Comparison of ENCODE assay signal across 27 cellular contexts in the genomic region with DNA sequence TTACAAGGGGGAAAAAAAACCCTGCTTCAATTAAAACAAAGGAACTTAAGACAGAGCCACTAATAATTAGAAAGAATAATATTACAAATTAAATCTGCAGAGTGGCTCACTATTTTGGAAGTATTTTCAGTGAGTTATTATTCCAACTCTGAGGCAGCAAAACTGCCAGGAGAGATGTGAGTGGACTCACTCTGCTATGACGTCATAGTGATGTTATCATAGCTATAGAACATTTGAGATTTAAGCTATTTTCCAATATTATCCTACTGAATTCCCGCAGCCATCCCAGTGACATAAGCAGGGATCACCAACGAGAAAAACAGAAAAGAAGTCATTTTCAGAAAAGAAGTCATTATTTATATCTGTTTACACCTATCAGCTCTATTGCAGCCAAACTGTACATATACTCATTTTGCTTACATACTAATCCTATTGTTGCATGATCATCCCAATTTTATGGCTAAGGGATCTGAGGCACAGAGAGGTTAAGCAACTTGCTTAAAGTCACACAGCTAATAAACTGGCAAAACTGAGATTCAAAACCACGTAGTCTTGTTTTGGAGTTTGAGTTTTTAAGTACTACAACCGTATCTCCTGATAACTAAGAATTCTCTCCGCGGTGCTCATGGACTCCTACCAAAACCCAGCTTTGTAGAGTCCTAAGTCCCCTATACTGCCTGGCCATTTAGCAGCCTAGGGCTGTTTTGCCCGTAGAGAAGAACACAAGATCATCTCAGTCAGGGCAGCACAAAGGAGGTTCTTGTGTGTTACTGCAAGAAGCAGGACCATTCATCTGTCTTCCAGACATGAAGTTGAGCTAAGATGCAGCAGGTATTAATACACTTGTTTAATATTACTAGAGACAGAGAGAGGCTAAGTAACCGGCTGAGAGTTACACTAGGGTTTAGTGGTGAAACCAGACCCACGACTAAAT.
A peak's percentile ranks its signal among the peaks of the same experiment; 100 is the strongest.
DNase-seq lines count a peak whose midpoint lies in the region; ATAC-seq, FAIRE-seq and TF ChIP-seq lines count a peak whose summit lies in the region.
"Had no signal": no experiment of that assay in that cellular context is flagged by ENCODE, and none has a peak within 500 bp of the region (broad histone marks: within the 10 kb centered on the region; RNA-seq: fewer than 3 reads in every experiment).

No MANE protein-coding gene starts in this region.

- H3K4me1 ChIP-seq in HepG2 (ENCODE audit: insufficient read depth, low read length) (no peaks in the 10 kb centered on the region), right lobe of liver (no peaks in the 10 kb centered on the region), GM12878 (ENCODE audit: control insufficient read depth, insufficient read depth, low read length) (0 out of 2 replicates have a peak, but pooled peaks cover 3% of the 10 kb centered on the region)
- H3K4me1 ChIP-seq: BLaER1, prostate gland had no signal

- SMC1A ChIA-PET in GM12878 (lab: Charles Lee; ENCODE audit: uncharacterized antibody, unreplicated experiment): interaction anchor here (1.1 to 7.5 kb wide), 10 partner anchors 10 to 53 kb away, joined by 3 to 54 read pairs (median 4); no protein-coding TSS in a partner anchor

- TF ChIP-seq RAD21 in HepG2 (CRISPR knock-in tag; IDR thresholded peaks at IDR 0.05): no peak
- TF ChIP-seq RAD21 in GM12878 (IDR thresholded peaks at IDR 0.05; ENCODE audit: insufficient read depth, low read depth, low read length): no peak

- no peaks in the 10 kb centered on the region for H3K9me3 Mint-ChIP-seq in activated naive CD4-positive, alpha-beta T cell treated with anti-CD3 and anti-CD28 coated beads, Interleukin-2, amount 10 ng/mL, durations not matched to agents 7 days and 5 days
- H3K9me3 Mint-ChIP-seq: activated T-cell treated with anti-CD3 and anti-CD28 coated beads, Interleukin-2, amount 50 U/mL, for 72 hours had no signal

- H3K27me3 ChIP-seq in HepG2 (ENCODE audit: control insufficient read depth in 1 of 2, insufficient read depth in 2 of 2, low read length in 2 of 2) (no peaks in the 10 kb centered on the region; a peak in 1 of 5 replicates), right lobe of liver (no peaks in the 10 kb centered on the region), GM12878 (replicated peaks in 1 of 2; ENCODE audit: control insufficient read depth in 2 of 2, insufficient read depth in 2 of 2, low read length in 1 of 2) (no peaks in the 10 kb centered on the region)
- H3K27me3 ChIP-seq: BLaER1, tibial nerve had no signal

- no peaks in the 10 kb centered on the region for H3K27me3 Mint-ChIP-seq in activated naive CD4-positive, alpha-beta T cell treated with anti-CD3 and anti-CD28 coated beads, Interleukin-2, amount 10 ng/mL, durations not matched to agents 7 days and 5 days
- H3K27me3 Mint-ChIP-seq: activated CD8-positive, alpha-beta memory T cell treated with anti-CD3 and anti-CD28 coated beads, Interleukin-2, amount 10 ng/mL, durations not matched to agents 7 days and 5 days had no signal

- no peak overlapping the region for H3K27ac Mint-ChIP-seq in activated naive CD4-positive, alpha-beta T cell treated with anti-CD3 and anti-CD28 coated beads, Interleukin-2, amount 10 ng/mL, durations not matched to agents 7 days and 5 days
- H3K27ac Mint-ChIP-seq: activated CD8-positive, alpha-beta memory T cell treated with anti-CD3 and anti-CD28 coated beads, Interleukin-2, amount 10 ng/mL, durations not matched to agents 7 days and 5 days; activated T-cell treated with anti-CD3 and anti-CD28 coated beads, Interleukin-2, amount 50 U/mL, for 72 hours had no signal

- H3K4me1 Mint-ChIP-seq in activated naive CD4-positive, alpha-beta T cell treated with anti-CD3 and anti-CD28 coated beads, Interleukin-2, amount 10 ng/mL, durations not matched to agents 7 days and 5 days: no peaks in the 10 kb centered on the region
- H3K4me1 Mint-ChIP-seq: activated CD8-positive, alpha-beta memory T cell treated with anti-CD3 and anti-CD28 coated beads, Interleukin-2, amount 10 ng/mL, durations not matched to agents 7 days and 5 days had no signal

- WGBS in HepG2 (ENCODE audit: low lambda C conversion rate): 14% methylated on average over 10 of the region's 10 CpGs
- WGBS in right lobe of liver (ENCODE audit: insufficient coverage, low coverage, low lambda C conversion rate, missing lambda C conversion rate): 63% methylated on average over 10 of the region's 10 CpGs
- WGBS in GM12878 (ENCODE audit: insufficient coverage, insufficient replicate concordance, low lambda C conversion rate, missing lambda C conversion rate): 72% methylated on average over 10 of the region's 10 CpGs

- H3K4me3 ChIP-seq in HepG2 (replicated peaks in 1 of 3; ENCODE audit: insufficient read depth in 1 of 3, low read depth in 2 of 3, low read length in 3 of 3) (no peak overlapping the region), right lobe of liver (no peak overlapping the region), GM12878 (no peak overlapping the region)
- H3K4me3 ChIP-seq: BLaER1, prostate gland, tibial nerve had no signal

- ATAC-seq in HepG2 (no peak), right lobe of liver (no peak), GM12878 (no peak), GM18873 (IDR thresholded peaks at IDR 0.05; ENCODE audit: low FRiP score, unreplicated experiment) (no peak)
- ATAC-seq: activated CD8-positive, alpha-beta memory T cell treated with anti-CD3 and anti-CD28 coated beads, Interleukin-2, amount 10 ng/mL, durations not matched to agents 7 days and 5 days; activated T-cell treated with anti-CD3 and anti-CD28 coated beads, Interleukin-2, amount 50 U/mL, for 72 hours had no signal

- FAIRE-seq in HepG2 (lab: Jason Lieb, UNC): no peak
- FAIRE-seq in GM12878 (lab: Jason Lieb, UNC): no peak
- FAIRE-seq: frontal cortex had no signal

- TF ChIP-seq POLR2A in HepG2 (IDR thresholded peaks at IDR 0.05; ENCODE audit: insufficient read depth in 1 of 2, low read depth in 2 of 2, low read length in 2 of 2) (no peak), right lobe of liver (IDR thresholded peaks at IDR 0.05) (no peak), GM12878 (IDR thresholded peaks at IDR 0.05; ENCODE audit: low read depth, low read length) (no peak)

- in situ Hi-C loops in HepG2 (cut with HindIII; ENCODE audit: extremely low pct_ligation_motif_present, low pct_unique_long_range_greater_than_20kb): no loop called here
- in situ Hi-C loops in GM12878 (cut with MboI): no loop called here

- no peak overlapping the region for H3K4me2 ChIP-seq in HepG2 (ENCODE audit: low read depth, low read length)
- H3K4me2 ChIP-seq in GM12878 (ENCODE audit: control insufficient read depth, insufficient read depth): no peak overlapping the region
- H3K4me2 ChIP-seq: BLaER1 had no signal

- H3K36me3 ChIP-seq in HepG2 (replicated peaks in 1 of 2; ENCODE audit: control insufficient read depth in 1 of 2, insufficient read depth in 2 of 2, low read length in 2 of 2): no peaks in the 10 kb centered on the region
- H3K36me3 ChIP-seq in right lobe of liver: no peaks in the 10 kb centered on the region
- H3K36me3 ChIP-seq in GM12878 (ENCODE audit: control insufficient read depth in 2 of 2, insufficient read depth in 2 of 2, low read length in 1 of 2): peaks cover 0 to 10% of the 10 kb centered on the region in 2 experiments; a peak in 1 of 4 replicates
- H3K36me3 ChIP-seq: prostate gland, tibial nerve, WERI-Rb-1 had no signal

- TF ChIP-seq EP300 in HepG2 (IDR thresholded peaks at IDR 0.05; ENCODE audit: low read depth in 2 of 2, low read length in 2 of 2): no peak
- TF ChIP-seq EP300 in HepG2 (CRISPR knock-in tag; IDR thresholded peaks at IDR 0.05; ENCODE audit: borderline replicate concordance): no peak
- no peak for TF ChIP-seq EP300 in GM12878 (IDR thresholded peaks at IDR 0.05; ENCODE audit: borderline replicate concordance in 1 of 2, control insufficient read depth in 1 of 2, low read depth in 2 of 2, low read length in 2 of 2)

- intact Hi-C loops in HepG2 (cut with micrococcal nuclease; ENCODE audit: unreplicated experiment) (no loop called here), right lobe of liver (cut with DNase I) (no loop called here), GM12878 (cut with micrococcal nuclease; ENCODE audit: unreplicated experiment) (no loop called here)

- H3K9ac ChIP-seq in HepG2 (ENCODE audit: insufficient read depth, low read depth, low read length): no peak overlapping the region
- H3K9ac ChIP-seq in GM12878 (ENCODE audit: control insufficient read depth, insufficient read depth, low read length): no peak overlapping the region
- H3K9ac ChIP-seq: BLaER1 had no signal

- H2AFZ ChIP-seq in HepG2 (ENCODE audit: low read length) (no peak overlapping the region), GM12878 (ENCODE audit: control insufficient read depth, low read depth, low read length) (no peak overlapping the region)

- no peaks in the 10 kb centered on the region for H3K79me2 ChIP-seq in HepG2 (ENCODE audit: insufficient read depth, low read length)
- peaks cover 88% of the 10 kb centered on the region for H3K79me2 ChIP-seq in GM12878 (ENCODE audit: control insufficient read depth, insufficient read depth, low read length)

- CTCF ChIA-PET in HepG2 (lab: Yijun Ruan, JAX; ENCODE audit: low intra/inter-chr PET ratio, low total read pairs) (no interaction called here), GM12878 (lab: Yijun Ruan, JAX) (interaction anchor here (1.0 to 2.7 kb wide), 12 partner anchors 9 to 54 kb away, joined by 3 to 8 read pairs (median 4); no protein-coding TSS in a partner anchor)
- CTCF ChIA-PET in activated naive CD4-positive, alpha-beta T cell treated with anti-CD3 and anti-CD28 coated beads, Interleukin-2, amount 10 ng/mL, durations not matched to agents 7 days and 5 days (lab: Charles Lee): no interaction called here

- no peak for TF ChIP-seq CTCF in HepG2 (CRISPR knock-in tag; IDR thresholded peaks at IDR 0.05)
- TF ChIP-seq CTCF in right lobe of liver (IDR thresholded peaks at IDR 0.05): no peak
- TF ChIP-seq CTCF in GM12878 (IDR thresholded peaks at IDR 0.05 in 2 of 3, conservative IDR thresholded peaks at IDR 0.05 in 1 of 3; ENCODE audit: control insufficient read depth in 2 of 3, extremely low read depth in 1 of 3, insufficient read depth in 1 of 3, low read depth in 3 of 3, low read length in 3 of 3): no peak

- POLR2A ChIA-PET in HepG2 (lab: Yijun Ruan, JAX): no interaction called here
- POLR2A ChIA-PET in GM12878 (lab: Charles Lee): interaction anchor here (1.2 to 1.6 kb wide), 3 partner anchors 9 to 37 kb away, joined by 3 to 4 read pairs (median 3); no protein-coding TSS in a partner anchor

- DNase-seq in HepG2 (ENCODE audit: low spot score): no peak
- DNase-seq in right lobe of liver: no peak
- no peak for DNase-seq in GM12878 (ENCODE audit: low read depth, low spot score)
- DNase-seq in foreskin melanocyte: peak; percentile 24
- DNase-seq in activated CD4-positive, CD25-positive, alpha-beta regulatory T cell (lab: John Stamatoyannopoulos, UW): no peak
- no peak for DNase-seq in activated naive CD4-positive, alpha-beta T cell treated with anti-CD3 and anti-CD28 coated beads, Interleukin-2, amount 10 ng/mL, durations not matched to agents 7 days and 5 days
- no peak for DNase-seq in NCI-H446 (lab: John Stamatoyannopoulos, UW)
- DNase-seq: ACHN; activated CD4-positive, alpha-beta T cell treated with anti-CD3 and anti-CD28 coated beads, Interleukin-2, amount 50 U/mL, for 1 hour; activated CD8-positive, alpha-beta memory T cell treated with anti-CD3 and anti-CD28 coated beads, Interleukin-2, amount 10 ng/mL, durations not matched to agents 7 days and 5 days; activated naive CD4-positive, alpha-beta T cell treated with Interleukin-2 at 50 U/mL for 16 hours; activated T-cell treated with anti-CD3 and anti-CD28 coated beads, Interleukin-2, amount 50 U/mL, for 72 hours; effector CD8-positive, alpha-beta T cell; GF-D8; Kasumi-1; left cardiac atrium; NCI-H1694 treated with DMSO at 0.1 percent for 48 hours; NCI-H2171 treated with DMSO at 0.1 percent for 48 hours; NCI-H526; SHP77; T1000; WERI-Rb-1 had no signal

- H3K36me3 Mint-ChIP-seq in activated naive CD4-positive, alpha-beta T cell treated with anti-CD3 and anti-CD28 coated beads, Interleukin-2, amount 10 ng/mL, durations not matched to agents 7 days and 5 days: no peaks in the 10 kb centered on the region
- H3K36me3 Mint-ChIP-seq: activated CD8-positive, alpha-beta memory T cell treated with anti-CD3 and anti-CD28 coated beads, Interleukin-2, amount 10 ng/mL, durations not matched to agents 7 days and 5 days had no signal

- no peak overlapping the region for H3K4me3 Mint-ChIP-seq in activated naive CD4-positive, alpha-beta T cell treated with anti-CD3 and anti-CD28 coated beads, Interleukin-2, amount 10 ng/mL, durations not matched to agents 7 days and 5 days
- H3K4me3 Mint-ChIP-seq: activated CD8-positive, alpha-beta memory T cell treated with anti-CD3 and anti-CD28 coated beads, Interleukin-2, amount 10 ng/mL, durations not matched to agents 7 days and 5 days; activated T-cell treated with anti-CD3 and anti-CD28 coated beads, Interleukin-2, amount 50 U/mL, for 72 hours had no signal

- RAD21 ChIA-PET in GM12878 (lab: Charles Lee; ENCODE audit: unreplicated experiment): interaction anchor here (1.3 kb wide), 1 partner anchor 37 kb away, joined by 6 read pairs; no protein-coding TSS in a partner anchor

- no TSS peak for BruUV-seq in HepG2 (replicated peaks; lab: Mats Ljungman, UMichigan)
- BruUV-seq in GM12878 (replicated peaks; lab: Mats Ljungman, UMichigan): no TSS peak

- H3K9me3 ChIP-seq in HepG2 (ENCODE audit: low read length) (no peaks in the 10 kb centered on the region), right lobe of liver (no peaks in the 10 kb centered on the region), GM12878 (replicated peaks; ENCODE audit: control insufficient read depth, insufficient read depth, low read length) (no peaks in the 10 kb centered on the region; the same call in 2 of the 3 replicates)
- H3K9me3 ChIP-seq: BLaER1, prostate gland, tibial nerve had no signal

- H4K20me1 ChIP-seq in HepG2 (ENCODE audit: insufficient read depth, low read length) (no peaks in the 10 kb centered on the region), GM12878 (ENCODE audit: control insufficient read depth, insufficient read depth) (no peaks in the 10 kb centered on the region)

- H3K27ac ChIP-seq in HepG2 (ENCODE audit: extremely low read length, insufficient read depth, low read length): no peak overlapping the region
- no peak overlapping the region for H3K27ac ChIP-seq in right lobe of liver
- H3K27ac ChIP-seq in GM12878 (ENCODE audit: control insufficient read depth, insufficient read depth): no peak overlapping the region
- H3K27ac ChIP-seq: BLaER1, prostate gland, tibial nerve, WERI-Rb-1 had no signal
